8 cellular contexts compared by ENCODE assay signal in the genomic region with DNA sequence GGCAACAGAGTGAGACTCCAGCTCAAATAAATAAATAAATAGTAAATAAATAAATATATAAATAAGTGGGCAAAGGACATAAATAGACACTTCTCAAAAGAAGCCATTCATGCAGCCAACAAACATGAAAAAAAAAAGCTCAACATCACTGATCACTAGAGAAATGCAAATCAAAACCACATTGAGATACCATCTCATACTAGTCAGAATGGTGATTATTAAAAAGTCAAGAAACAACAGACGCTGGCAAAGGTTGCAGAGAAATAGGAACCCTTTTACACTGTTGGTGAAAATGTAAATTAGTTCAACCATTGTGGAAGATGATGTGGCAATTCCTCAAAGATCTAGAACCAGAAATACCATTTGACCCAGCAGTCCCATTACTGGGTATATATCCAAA. TPM values are rescaled to one million over a fixed set of nuclear protein-coding genes. Genes with fewer than 3 reads are reported as not detected.
DNase-seq lines count a peak whose midpoint lies in the region; TF ChIP-seq lines count a peak whose summit lies in the region.
"Not testable (repeated sequence)": the region's sequence is repeated elsewhere in the genome, so short reads cannot be mapped to it uniquely, and the experiment has no call there.

No MANE protein-coding gene starts in this region.

- not testable (repeated sequence) for H3K27me3 Mint-ChIP-seq in HFFc6 (ENCODE audit: insufficient read depth); MCF 10A (ENCODE audit: insufficient read depth, unreplicated experiment)

- H3K36me3 Mint-ChIP-seq in HFFc6 (ENCODE audit: low read depth): peaks cover 27% of the 10 kb centered on the region
- H3K36me3 Mint-ChIP-seq in MCF 10A (ENCODE audit: insufficient read depth, unreplicated experiment): not testable (repeated sequence)

- not testable (repeated sequence) for H3K4me3 Mint-ChIP-seq in HFFc6; MCF 10A (ENCODE audit: unreplicated experiment)

- intact Hi-C loops in MCF 10A (cut with micrococcal nuclease): not testable (repeated sequence)

- TF ChIP-seq CTCF in AG10803 (conservative IDR thresholded peaks at IDR 0.05; ENCODE audit: low read length); HFFc6 (IDR thresholded peaks at IDR 0.05); MCF 10A (IDR thresholded peaks at IDR 0.05; ENCODE audit: unreplicated experiment): not testable (repeated sequence)

- H3K4me3 ChIP-seq in AG10803 (ENCODE audit: low read length): not testable (repeated sequence)

- peak overlapping the region; percentile 47; the same call in 1 of the 2 replicates for H3K27ac Mint-ChIP-seq in HFFc6
- peak overlapping the region; percentile 71 for H3K27ac Mint-ChIP-seq in MCF 10A (ENCODE audit: low read depth, unreplicated experiment)

- not testable (repeated sequence) for BruUV-seq in MCF 10A (replicated peaks; lab: Mats Ljungman, UMichigan)

- POLR2A ChIA-PET in MCF 10A (lab: Yijun Ruan, JAX): interaction anchor here (1.2 to 6.7 kb wide), 3 partner anchors 11 to 63 kb away, joined by 3 to 66 read pairs (median 3); no protein-coding TSS in a partner anchor

- H3K9me3 Mint-ChIP-seq in HFFc6: peaks cover 14% of the 10 kb centered on the region
- peaks cover 24% of the 10 kb centered on the region for H3K9me3 Mint-ChIP-seq in MCF 10A (ENCODE audit: unreplicated experiment)

- CTCF ChIA-PET in MCF 10A (lab: Yijun Ruan, JAX): interaction anchor here (0.6 to 0.8 kb wide), 2 partner anchors 204 to 249 kb away, joined by 3 to 4 read pairs; no protein-coding TSS in a partner anchor

- peaks cover 56% of the 10 kb centered on the region for H3K4me1 Mint-ChIP-seq in HFFc6 (ENCODE audit: low read depth)
- H3K4me1 Mint-ChIP-seq in MCF 10A (ENCODE audit: insufficient read depth, unreplicated experiment): peaks cover 34% of the 10 kb centered on the region

- peak; percentile 50 for DNase-seq in AG10803 (ENCODE audit: low read depth)
- DNase-seq in ELR (ENCODE audit: low read depth): peak; percentile 45
- peak; percentile 43 for DNase-seq in HFFc6
- DNase-seq in NCI-H526 (lab: John Stamatoyannopoulos, UW): peak; percentile 6 to 44
- DNase-seq in RPMI7951 (ENCODE audit: low read depth): peak; percentile 32
- DNase-seq in MCF 10A (ENCODE audit: unreplicated experiment): not testable (repeated sequence)
- peak; percentile 65 for DNase-seq in fibroblast of gingiva (ENCODE audit: low read depth)
- peak; percentile 46 for DNase-seq in fibroblast of peridontal ligament (ENCODE audit: extremely low read depth)

RNA-seq across cellular contexts. Expression of a gene that starts 55.1 kb away (rescaled TPM):
- 1 to 10 TPM; 3.7 to 5.8 (median 5.0) TPM for total RNA-seq in HFFc6 (2021; fragmentation: NEBNext Ultra II Directional; extraction: Animal tissue kit (Norgen Biotek cat#: 25700))
- 3.9 and 10.2 TPM in 2 replicates for total RNA-seq in RPMI7951 (2014; rRNA removed; shearing (Covaris generic))
- total RNA-seq in MCF 10A (2022): 9.5 and 11.9 TPM in 2 replicates
